Comparison of ENCODE assay signal across 8 cellular contexts in genomic region chr22:39349506-39349966, GRCh38. TPM values are rescaled to one million over a fixed set of nuclear protein-coding genes. Genes with fewer than 3 reads are reported as not detected.
DNase-seq lines count a peak whose midpoint lies in the region; ATAC-seq and TF ChIP-seq lines count a peak whose summit lies in the region.

No MANE protein-coding gene starts in this region.

- peak overlapping the region; percentile 58 for H3K27ac ChIP-seq in DND-41 (ENCODE audit: low read length)
- peak overlapping the region; percentile 90 for H3K27ac ChIP-seq in HL-60 (replicated peaks)
- H3K27ac ChIP-seq in esophagus squamous epithelium, result peak overlapping the region; percentile 82 to 96 (median 90)

- H3K4me1 ChIP-seq in DND-41 (ENCODE audit: insufficient read depth, low read length) (peaks cover 23% of the 10 kb centered on the region), esophagus squamous epithelium (peaks cover 21 to 58% (median 29%) of the 10 kb centered on the region in 3 donors)

- H4K20me1 ChIP-seq in DND-41 (ENCODE audit: insufficient read depth, low read length), result no peaks in the 10 kb centered on the region; the same call in 1 of the 2 replicates

- peak; percentile 59 for DNase-seq in DND-41
- peak; percentile 46 to 52 for DNase-seq in HL-60 (ENCODE audit: low read depth in 1 of 2, low spot score in 1 of 2)
- DNase-seq in activated CD4-positive, alpha-beta T cell treated with anti-CD3 and anti-CD28 coated beads, Interleukin-2, amount 50 U/mL, for 48 hours, result peak; percentile 18 to 29
- DNase-seq in esophagus squamous epithelium (lab: John Stamatoyannopoulos, UW), result no peak
- DNase-seq in natural killer cell, result peak; percentile 37
- DNase-seq in GF-D8 (lab: John Stamatoyannopoulos, UW), result no peak

- H3K9ac ChIP-seq in DND-41 (ENCODE audit: low read depth, low read length), result peak overlapping the region; percentile 66

- peak; percentile 62 for ATAC-seq in DND-41 (ENCODE audit: insufficient read depth, low read depth)
- ATAC-seq in natural killer cell, result peak; percentile 35 to 65 (median 49)
- no peak for ATAC-seq in GM18858 (IDR thresholded peaks at IDR 0.05; ENCODE audit: unreplicated experiment)
- ATAC-seq in HG03108 (IDR thresholded peaks at IDR 0.05; ENCODE audit: unreplicated experiment), result no peak

- H3K79me2 ChIP-seq in DND-41 (ENCODE audit: insufficient read depth, low read length), result peaks cover 2% of the 10 kb centered on the region

- H3K27me3 Mint-ChIP-seq in natural killer cell (ENCODE audit: low read depth in 2 of 2), result peaks cover 2 to 6% of the 10 kb centered on the region in 2 donors

- H3K9me3 Mint-ChIP-seq in natural killer cell, result no peaks in the 10 kb centered on the region

- WGBS in esophagus squamous epithelium, 2 donors, result 1% methylated on average over 12 of the region's 57 CpGs; no CpG with 5 or more reads in 1 of the 2 donors

- peak; percentile 6 for TF ChIP-seq CTCF in DND-41 (IDR thresholded peaks at IDR 0.05; ENCODE audit: borderline replicate concordance, extremely low read depth, low read length, poor library complexity, severe bottlenecking)
- no peak for TF ChIP-seq CTCF in HL-60 (IDR thresholded peaks at IDR 0.05; ENCODE audit: insufficient read depth, low read length)
- TF ChIP-seq CTCF in esophagus squamous epithelium (IDR thresholded peaks at IDR 0.05), result no peak
- TF ChIP-seq CTCF in natural killer cell (IDR thresholded peaks at IDR 0.05), result no peak

- H3K36me3 ChIP-seq in DND-41 (ENCODE audit: insufficient read depth, low read length) (no peaks in the 10 kb centered on the region), esophagus squamous epithelium (no peaks in the 10 kb centered on the region)

- H3K36me3 Mint-ChIP-seq in natural killer cell, result no peaks in the 10 kb centered on the region

- peak overlapping the region; percentile 90 for H3K4me3 Mint-ChIP-seq in natural killer cell

- H3K27ac Mint-ChIP-seq in natural killer cell, result peak overlapping the region; percentile 72 to 86

- intact Hi-C loops in esophagus squamous epithelium (cut with DNase I), result loop anchor here (10.0 kb wide), 1 partner anchor 165 kb away; no protein-coding TSS in a partner anchor
- intact Hi-C loops in natural killer cell (cut with micrococcal nuclease), result no loop called here

- H3K27me3 ChIP-seq in DND-41 (ENCODE audit: insufficient read depth, low read length, poor library complexity) (peaks cover 2% of the 10 kb centered on the region), HL-60 (ENCODE audit: insufficient read depth, poor library complexity, severe bottlenecking) (no peaks in the 10 kb centered on the region), esophagus squamous epithelium (no peaks in the 10 kb centered on the region)

- H2AFZ ChIP-seq in DND-41 (ENCODE audit: low read depth, low read length), result peak overlapping the region; percentile 87

- TF ChIP-seq POLR2A in esophagus squamous epithelium (IDR thresholded peaks at IDR 0.05), result no peak

- peak overlapping the region; percentile 87 for H3K4me2 ChIP-seq in DND-41 (ENCODE audit: insufficient read depth, low read length)

- H3K4me3 ChIP-seq in DND-41 (ENCODE audit: low read depth in 1 of 2, low read length in 2 of 2) (peak overlapping the region; percentile 21 to 66; a peak in 3 of 4 replicates), HL-60 (replicated peaks; ENCODE audit: insufficient read depth, low read length) (peak overlapping the region; percentile 58), esophagus squamous epithelium (peak overlapping the region; percentile 60 to 87 (median 84))

- H3K4me1 Mint-ChIP-seq in natural killer cell, result peaks cover 14 to 30% of the 10 kb centered on the region in 2 donors

- H3K9me3 ChIP-seq in DND-41 (ENCODE audit: insufficient read depth, low read length, severe bottlenecking), result no peaks in the 10 kb centered on the region
- H3K9me3 ChIP-seq in esophagus squamous epithelium, result no peaks in the 10 kb centered on the region

RNA-seq across cellular contexts. Expression of gene SYNGR1, which starts 0.3 kb away (rescaled TPM):
- total RNA-seq in esophagus squamous epithelium, result 10 to 100 TPM; 13.3 to 35.5 (median 21.5) TPM
- total RNA-seq in natural killer cell, result 10 to 100 TPM; 30.3 to 35.7 (median 31.3) TPM

RNA-seq across cellular contexts. Expression of gene RPL3, which starts 30.1 kb away (rescaled TPM):
- 1,000 to 10,000 TPM; 1,469 to 2,891 (median 2,008) TPM for total RNA-seq in esophagus squamous epithelium
- 1,000 to 10,000 TPM; 1,534 to 1,757 (median 1,614) TPM for total RNA-seq in natural killer cell

RNA-seq across cellular contexts. Expression of gene TAB1, which starts 50.0 kb away (rescaled TPM):
- total RNA-seq in esophagus squamous epithelium, result 10 to 100 TPM in 3 of 4 donors, 1 to 10 TPM in 1; 7.8 to 15.3 (median 14.5) TPM
- total RNA-seq in natural killer cell, result 10 to 100 TPM; 24.3 to 30.4 (median 24.8) TPM

Comparison
In these comparisons a context has a peak if more than half of its experiments do, and no peak if none do; other contexts are left out.
1. ATAC-seq: peak in DND-41 (single experiment) and natural killer cell (3 of 3); none in GM18858 (single experiment) and HG03108 (single experiment).
2. DNase-seq: peak in DND-41 (single experiment), HL-60 (2 of 2), activated CD4-positive, alpha-beta T cell treated with anti-CD3 and anti-CD28 coated beads, Interleukin-2, amount 50 U/mL, for 48 hours (2 of 2) and natural killer cell (single experiment); none in esophagus squamous epithelium (single experiment) and GF-D8 (single experiment).
3. Peak in every context shown above with its lines, with median percentiles within 50 percentile points of each other: H3K27ac ChIP-seq and H3K4me3 ChIP-seq.